Comparison of ENCODE assay signal across 8 cellular contexts in the genomic region with DNA sequence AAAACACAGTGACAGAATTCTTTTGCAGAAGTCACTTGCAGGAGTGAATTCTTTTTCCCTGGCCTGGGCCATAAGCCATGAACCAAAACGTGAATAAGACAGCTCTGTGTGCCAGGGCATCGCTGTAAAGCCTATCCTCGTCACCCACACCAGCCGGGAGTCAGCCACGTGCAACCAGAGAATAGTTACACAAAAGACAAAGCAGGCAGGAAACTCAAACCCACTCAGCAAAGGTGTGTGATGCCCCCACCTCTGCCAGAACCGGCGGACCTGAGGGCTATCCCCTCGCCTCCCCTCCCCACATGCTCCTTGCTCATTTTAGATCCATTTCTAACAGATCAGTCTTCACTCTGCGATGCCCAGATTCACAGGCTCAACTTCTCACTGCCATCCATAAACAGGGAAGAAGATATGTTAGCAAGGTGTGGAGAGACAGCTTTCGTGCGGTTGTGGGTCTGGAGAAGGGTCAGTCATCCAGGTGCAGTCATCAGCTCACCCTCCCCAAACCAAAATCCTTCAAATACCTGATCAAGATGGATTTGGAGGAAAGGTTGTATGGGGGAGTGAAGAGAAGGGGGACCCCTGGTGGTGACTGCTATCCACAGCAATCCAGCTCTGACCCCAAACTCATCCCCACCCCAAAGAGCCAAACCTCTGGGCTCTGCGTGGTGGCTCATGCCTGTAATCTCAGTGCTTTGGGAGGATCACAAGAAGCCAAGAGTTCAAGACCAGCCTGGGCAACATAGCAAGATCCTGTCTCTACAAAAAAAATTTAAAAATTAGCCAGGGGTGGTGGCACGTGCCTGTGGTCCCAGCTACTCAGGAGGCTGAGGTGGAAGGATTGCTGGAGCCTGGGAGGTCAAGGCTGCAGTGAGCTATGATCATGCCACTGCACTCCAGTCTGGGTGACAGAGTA.
DNase-seq lines count a peak whose midpoint lies in the region; ATAC-seq and TF ChIP-seq lines count a peak whose summit lies in the region.

No MANE protein-coding gene starts in this region.

- DNase-seq in EH (ENCODE audit: low read depth): peak; percentile 31
- DNase-seq in NCI-H748 (lab: John Stamatoyannopoulos, UW; ENCODE audit: unreplicated experiment): peak; percentile 38
- peak; percentile 31 to 44 for DNase-seq in activated T-cell treated with anti-CD3 and anti-CD28 coated beads, Interleukin-2, amount 50 U/mL, for 72 hours
- DNase-seq in left ventricle myocardium inferior: no peak
- DNase-seq in stimulated activated CD4-positive, alpha-beta T cell treated with anti-CD3 and anti-CD28 coated beads, Interleukin-15, amount 100 ng/mL, for 24 hours: peak; percentile 53

- TF ChIP-seq CTCF in HEK293 (tag by site-specific recombination; IDR thresholded peaks at IDR 0.05) (peak; percentile 36; the same call in 1 of the 2 replicates), left ventricle myocardium inferior (IDR thresholded peaks at IDR 0.05; ENCODE audit: borderline replicate concordance) (peak; percentile 87)

- intact Hi-C loops in left ventricle myocardium inferior (cut with micrococcal nuclease): loop anchor here (10.0 kb wide), 1 partner anchor 88 kb away; no protein-coding TSS in a partner anchor

- peaks cover 8% of the 10 kb centered on the region for H3K4me1 Mint-ChIP-seq in activated T-cell treated with anti-CD3 and anti-CD28 coated beads, Interleukin-2, amount 50 U/mL, for 72 hours (ENCODE audit: low read depth)

- H3K9me3 Mint-ChIP-seq in activated T-cell treated with anti-CD3 and anti-CD28 coated beads, Interleukin-2, amount 50 U/mL, for 72 hours: no peaks in the 10 kb centered on the region

- peak; percentile 36 to 67 for ATAC-seq in activated T-cell treated with anti-CD3 and anti-CD28 coated beads, Interleukin-2, amount 50 U/mL, for 72 hours (replicated peaks in 1 of 2)
- ATAC-seq in GM21737 (IDR thresholded peaks at IDR 0.05; ENCODE audit: unreplicated experiment): no peak
- no peak for ATAC-seq in HG03135 (IDR thresholded peaks at IDR 0.05; ENCODE audit: unreplicated experiment)

- H3K4me3 ChIP-seq in HEK293 (ENCODE audit: low read depth, low read length) (no peak overlapping the region), left ventricle myocardium inferior (no peak overlapping the region)

- H3K4me3 Mint-ChIP-seq in activated T-cell treated with anti-CD3 and anti-CD28 coated beads, Interleukin-2, amount 50 U/mL, for 72 hours: no peak overlapping the region

- H3K36me3 Mint-ChIP-seq in activated T-cell treated with anti-CD3 and anti-CD28 coated beads, Interleukin-2, amount 50 U/mL, for 72 hours (ENCODE audit: insufficient read depth in 2 of 2): no peaks in the 10 kb centered on the region

- H3K27me3 ChIP-seq in left ventricle myocardium inferior (ENCODE audit: low read depth): peaks cover 22% of the 10 kb centered on the region

- POLR2A ChIA-PET in HEK293 (lab: Yijun Ruan, JAX): no interaction called here

- no peaks in the 10 kb centered on the region for H3K9me3 ChIP-seq in HEK293 (ENCODE audit: control insufficient read depth, insufficient read depth, low read depth, low read length)
- H3K9me3 ChIP-seq in left ventricle myocardium inferior (replicated peaks): no peaks in the 10 kb centered on the region

- H3K27ac Mint-ChIP-seq in activated T-cell treated with anti-CD3 and anti-CD28 coated beads, Interleukin-2, amount 50 U/mL, for 72 hours: no peak overlapping the region

- H3K36me3 ChIP-seq in HEK293 (ENCODE audit: control insufficient read depth in 2 of 2, insufficient read depth in 1 of 2, low read length in 2 of 2) (no peaks in the 10 kb centered on the region), left ventricle myocardium inferior (no peaks in the 10 kb centered on the region)

- CTCF ChIA-PET in HEK293 (lab: Yijun Ruan, JAX): interaction anchor here (0.6 to 2.5 kb wide), 26 partner anchors 9 to 850 kb away, joined by 3 to 14 read pairs (median 4); no protein-coding TSS in a partner anchor

- H3K27me3 Mint-ChIP-seq in activated T-cell treated with anti-CD3 and anti-CD28 coated beads, Interleukin-2, amount 50 U/mL, for 72 hours (ENCODE audit: low read depth): no peaks in the 10 kb centered on the region

- no peaks in the 10 kb centered on the region for H3K4me1 ChIP-seq in HEK293 (ENCODE audit: control insufficient read depth, insufficient read depth, low read length)
- peaks cover 21% of the 10 kb centered on the region for H3K4me1 ChIP-seq in left ventricle myocardium inferior

- no peak overlapping the region for H3K27ac ChIP-seq in HEK293 (ENCODE audit: extremely low read depth, low read depth, low read length)
- no peak overlapping the region for H3K27ac ChIP-seq in left ventricle myocardium inferior (replicated peaks)

TF ChIP-seq in HEK293, 187 proteins besides CTCF, POLR2A, EP300 and RAD21:
- no peak for TF ChIP-seq ZNF404 (tag by site-specific recombination; IDR thresholded peaks at IDR 0.05)
- 0 out of 2 replicates have a peak, but pooled peaks have one; percentile 7 for TF ChIP-seq ZNF654 (tag by site-specific recombination; IDR thresholded peaks at IDR 0.05; ENCODE audit: low read depth)

Comparison
In these comparisons a context has a peak if more than half of its experiments do, and no peak if none do; other contexts are left out.
1. ATAC-seq: peak in activated T-cell treated with anti-CD3 and anti-CD28 coated beads, Interleukin-2, amount 50 U/mL, for 72 hours (2 of 2); none in GM21737 (single experiment) and HG03135 (single experiment).